ENCODE assay signal across 2 cellular contexts in the genomic region with DNA sequence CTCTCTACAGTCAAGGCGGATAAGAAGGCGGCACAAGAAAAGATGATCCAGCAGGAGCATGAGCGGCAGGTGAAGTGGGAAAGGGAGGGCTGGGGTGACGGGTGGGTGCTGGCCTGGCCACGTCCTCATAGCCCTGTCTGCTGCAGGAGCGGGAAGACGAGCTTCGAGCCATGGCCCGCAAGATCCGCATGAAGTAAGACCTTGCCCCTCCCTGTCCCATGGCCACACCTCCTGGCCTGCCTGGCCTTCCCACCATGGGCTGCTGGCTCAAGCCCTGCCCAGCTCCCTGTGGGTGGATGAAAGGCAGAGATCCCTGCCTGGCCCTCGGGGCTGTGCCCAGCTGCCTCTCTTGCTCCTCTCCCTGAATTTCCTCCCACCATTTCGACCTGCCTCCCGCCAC.
TF ChIP-seq lines count a peak whose summit lies in the region.

No MANE protein-coding gene starts in this region.

TF ChIP-seq in Ishikawa, 13 proteins besides CTCF, POLR2A, EP300 and RAD21:
- TF ChIP-seq TEAD4 (IDR thresholded peaks at IDR 0.05) = no peak
- TF ChIP-seq, protein P1, sequence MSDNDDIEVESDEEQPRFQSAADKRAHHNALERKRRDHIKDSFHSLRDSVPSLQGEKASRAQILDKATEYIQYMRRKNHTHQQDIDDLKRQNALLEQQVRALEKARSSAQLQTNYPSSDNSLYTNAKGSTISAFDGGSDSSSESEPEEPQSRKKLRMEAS (IDR thresholded peaks at IDR 0.05) = peak; percentile 88

TF ChIP-seq in K562, 482 proteins besides CTCF, POLR2A, EP300 and RAD21:
- TF ChIP-seq TCF15 (CRISPR knock-in tag; IDR thresholded peaks at IDR 0.05) (no peak), E2F6 (IDR thresholded peaks at IDR 0.05; ENCODE audit: borderline replicate concordance in 1 of 2, extremely low read depth in 1 of 2, insufficient read depth in 1 of 2, insufficient read length in 1 of 2, low read depth in 1 of 2, low read length in 1 of 2, poor library complexity in 1 of 2, severe bottlenecking in 1 of 2) (peak; percentile 42 to 44), HMGN3 (IDR thresholded peaks at IDR 0.05; ENCODE audit: borderline replicate concordance, extremely low read depth, insufficient read length, low read depth, low read length) (peak; percentile 19), POLR2G (IDR thresholded peaks at IDR 0.05; ENCODE audit: low read depth, low read length) (0 out of 2 replicates have a peak, but pooled peaks have one; percentile 43), ZNF57 (CRISPR knock-in tag; IDR thresholded peaks at IDR 0.05) (no peak)
